ENCODE assay signal across 17 cellular contexts in genomic region chr3:12222765-12223485, GRCh38.
DNase-seq lines count a peak whose midpoint lies in the region; ATAC-seq and TF ChIP-seq lines count a peak whose summit lies in the region.
"Had no signal": no experiment of that assay in that cellular context is flagged by ENCODE, and none has a peak within 500 bp of the region (broad histone marks: within the 10 kb centered on the region; RNA-seq: fewer than 3 reads in every experiment).

No MANE protein-coding gene starts in this region.

- no peak for TF ChIP-seq POLR2A in vagina (IDR thresholded peaks at IDR 0.05)

- peaks cover 16% of the 10 kb centered on the region for H3K27me3 ChIP-seq in GM23248 (replicated peaks; ENCODE audit: insufficient read depth)
- no peaks in the 10 kb centered on the region for H3K27me3 ChIP-seq in PC-3 (ENCODE audit: low read length)
- no peaks in the 10 kb centered on the region for H3K27me3 ChIP-seq in skeletal muscle satellite cell (ENCODE audit: control insufficient read depth, insufficient read depth, low read length)
- H3K27me3 ChIP-seq in MG63, result no peaks in the 10 kb centered on the region
- H3K27me3 ChIP-seq in vagina, result no peaks in the 10 kb centered on the region
- H3K27me3 ChIP-seq: esophagus muscularis mucosa had no signal

- TSS peak; percentile 97 for BruUV-seq in PC-3 (replicated peaks; lab: Mats Ljungman, UMichigan)

- 31 to 33% methylated on average over 6 of the region's 6 CpGs for WGBS in GM23248 (ENCODE audit: low coverage in 1 of 2, low lambda C conversion rate in 2 of 2, missing lambda C conversion rate in 2 of 2), 2 experiments

- H3K27ac Mint-ChIP-seq in natural killer cell treated with Interleukin-12 subunit alpha and Interleukin-12 subunit beta and Interleukin-15 and Interleukin-18, amount 100 ng/mL, for 72 hours, result no peak overlapping the region
- H3K27ac Mint-ChIP-seq: stimulated activated naive CD8-positive, alpha-beta T cell treated with anti-CD3 and anti-CD28 coated beads, Interleukin-15, Interleukin-2, amounts not matched to agents 100 ng/mL and 50 ng/mL, for 24 hours had no signal

- in situ Hi-C loops in GM23248 (cut with MboI), result no loop called here

- H3K79me2 ChIP-seq in GM23248 (ENCODE audit: insufficient read depth), result no peaks in the 10 kb centered on the region
- H3K79me2 ChIP-seq in PC-3 (ENCODE audit: low read length), result no peaks in the 10 kb centered on the region

- H3K4me3 Mint-ChIP-seq in natural killer cell treated with Interleukin-12 subunit alpha and Interleukin-12 subunit beta and Interleukin-15 and Interleukin-18, amount 100 ng/mL, for 72 hours, result no peak overlapping the region
- H3K4me3 Mint-ChIP-seq: stimulated activated naive CD8-positive, alpha-beta T cell treated with anti-CD3 and anti-CD28 coated beads, Interleukin-15, Interleukin-2, amounts not matched to agents 100 ng/mL and 50 ng/mL, for 24 hours had no signal

- no peak for TF ChIP-seq CTCF in PC-3 (conservative IDR thresholded peaks at IDR 0.05; ENCODE audit: low read depth, low read length)
- no peak for TF ChIP-seq CTCF in fibroblast of mammary gland (conservative IDR thresholded peaks at IDR 0.05; ENCODE audit: control insufficient read depth, insufficient read depth, low read depth, low read length)
- no peak for TF ChIP-seq CTCF in vagina (IDR thresholded peaks at IDR 0.05)

- H3K36me3 ChIP-seq in GM23248 (ENCODE audit: low read depth) (no peaks in the 10 kb centered on the region), PC-3 (ENCODE audit: low read depth, low read length) (no peaks in the 10 kb centered on the region), skeletal muscle satellite cell (ENCODE audit: insufficient read depth, low read length) (no peaks in the 10 kb centered on the region), MG63 (no peaks in the 10 kb centered on the region), vagina (no peaks in the 10 kb centered on the region)
- H3K36me3 ChIP-seq: esophagus muscularis mucosa had no signal

- H3K9ac ChIP-seq in GM23248 (no peak overlapping the region), PC-3 (ENCODE audit: low read length) (peak overlapping the region; percentile 37), skeletal muscle satellite cell (ENCODE audit: low read depth, low read length) (no peak overlapping the region)

- H3K9me2 ChIP-seq in GM23248 (ENCODE audit: insufficient read depth) (no peaks in the 10 kb centered on the region), PC-3 (replicated peaks; ENCODE audit: low read length) (no peaks in the 10 kb centered on the region)

- DNase-seq in GM23248, result peak; percentile 84
- peak; percentile 93 for DNase-seq in PC-3
- peak; percentile 92 for DNase-seq in fibroblast of mammary gland (ENCODE audit: low read depth)
- no peak for DNase-seq in MG63
- no peak for DNase-seq in vagina (ENCODE audit: extremely low spot score in 2 of 2)
- DNase-seq in natural killer cell treated with Interleukin-12 subunit alpha and Interleukin-12 subunit beta and Interleukin-15 and Interleukin-18, amount 100 ng/mL, for 72 hours (ENCODE audit: low spot score), result no peak
- DNase-seq: activated CD4-positive, alpha-beta T cell treated with anti-CD3 and anti-CD28 coated beads for 4 hours; caudate nucleus; DMS 273 treated with DMSO at 0.1 percent for 48 hours; left cardiac atrium; NCI-H1048; NCI-H524 treated with DMSO at 0.1 percent for 48 hours; stimulated activated CD4-positive, alpha-beta T cell treated with anti-CD3 and anti-CD28 coated beads, Interleukin-2, amount 100 ng/mL, for 48 hours had no signal

- H4K20me1 ChIP-seq in GM23248 (ENCODE audit: insufficient read depth) (no peaks in the 10 kb centered on the region), PC-3 (ENCODE audit: low read length) (no peaks in the 10 kb centered on the region)

- intact Hi-C loops in PC-3 (cut with micrococcal nuclease), result loop anchor here (1.0 kb wide), 2 partner anchors 29 to 64 kb away; no protein-coding TSS in a partner anchor
- intact Hi-C loops in vagina (cut with DNase I), result no loop called here

- peak; percentile 84 for ATAC-seq in PC-3
- ATAC-seq in GM21390 (IDR thresholded peaks at IDR 0.05; ENCODE audit: unreplicated experiment), result no peak
- no peak for ATAC-seq in natural killer cell treated with Interleukin-12 subunit alpha and Interleukin-12 subunit beta and Interleukin-15 and Interleukin-18, amount 100 ng/mL, for 72 hours

- H3K4me3 ChIP-seq in GM23248 (no peak overlapping the region), PC-3 (ENCODE audit: low read length) (0 out of 2 replicates have a peak overlapping the region, but pooled peaks have one; percentile 7), fibroblast of mammary gland (ENCODE audit: control insufficient read depth, low read depth, low read length) (no peak overlapping the region), skeletal muscle satellite cell (ENCODE audit: low read length) (no peak overlapping the region), MG63 (no peak overlapping the region), vagina (no peak overlapping the region)
- H3K4me3 ChIP-seq: esophagus muscularis mucosa had no signal

- H3K4me1 ChIP-seq in GM23248 (ENCODE audit: insufficient read depth) (peaks cover 16% of the 10 kb centered on the region), PC-3 (ENCODE audit: insufficient read depth, low read length) (peaks cover 48% of the 10 kb centered on the region), skeletal muscle satellite cell (ENCODE audit: control insufficient read depth, insufficient read depth, low read length) (peaks cover 39% of the 10 kb centered on the region), vagina (peaks cover 10% of the 10 kb centered on the region)
- H3K4me1 ChIP-seq: esophagus muscularis mucosa had no signal

- CTCF ChIA-PET in PC-3 (lab: Charles Lee), result no interaction called here

- no peaks in the 10 kb centered on the region for H3K9me3 Mint-ChIP-seq in natural killer cell treated with Interleukin-12 subunit alpha and Interleukin-12 subunit beta and Interleukin-15 and Interleukin-18, amount 100 ng/mL, for 72 hours

- peaks cover 6% of the 10 kb centered on the region for H3K36me3 Mint-ChIP-seq in natural killer cell treated with Interleukin-12 subunit alpha and Interleukin-12 subunit beta and Interleukin-15 and Interleukin-18, amount 100 ng/mL, for 72 hours

- H3K4me2 ChIP-seq in GM23248 (ENCODE audit: unreplicated experiment) (peak overlapping the region; percentile 22), PC-3 (ENCODE audit: low read length) (peak overlapping the region; percentile 67), skeletal muscle satellite cell (ENCODE audit: low read length) (peak overlapping the region; percentile 62)

- H3F3A ChIP-seq in GM23248 (ENCODE audit: insufficient read depth), result peaks cover 26% of the 10 kb centered on the region
- H3F3A ChIP-seq in PC-3 (ENCODE audit: low read length, unreplicated experiment), result peaks cover 4% of the 10 kb centered on the region

- no peak overlapping the region for H3K27ac ChIP-seq in GM23248
- peak overlapping the region; percentile 85 for H3K27ac ChIP-seq in PC-3 (ENCODE audit: low read length)
- no peak overlapping the region for H3K27ac ChIP-seq in vagina
- H3K27ac ChIP-seq: esophagus muscularis mucosa had no signal

- H3K9me3 ChIP-seq in GM23248 (ENCODE audit: low read depth) (no peaks in the 10 kb centered on the region), PC-3 (ENCODE audit: low read length) (0 out of 2 replicates have a peak, but pooled peaks cover 8% of the 10 kb centered on the region), skeletal muscle satellite cell (replicated peaks; ENCODE audit: low read length) (no peaks in the 10 kb centered on the region), MG63 (no peaks in the 10 kb centered on the region), vagina (peaks cover 8% of the 10 kb centered on the region)

- H2AFZ ChIP-seq in GM23248, result no peak overlapping the region
- peak overlapping the region; percentile 37 for H2AFZ ChIP-seq in PC-3 (ENCODE audit: low read length)

- H3K4me1 Mint-ChIP-seq in natural killer cell treated with Interleukin-12 subunit alpha and Interleukin-12 subunit beta and Interleukin-15 and Interleukin-18, amount 100 ng/mL, for 72 hours (ENCODE audit: low read depth in 2 of 2), result no peaks in the 10 kb centered on the region

- peaks cover 7 to 32% of the 10 kb centered on the region in 2 donors for H3K27me3 Mint-ChIP-seq in natural killer cell treated with Interleukin-12 subunit alpha and Interleukin-12 subunit beta and Interleukin-15 and Interleukin-18, amount 100 ng/mL, for 72 hours

- POLR2A ChIA-PET in PC-3 (lab: Charles Lee; ENCODE audit: unreplicated experiment), result interaction anchor here (0.6 kb wide), 1 partner anchor 45 kb away, joined by 3 read pairs; no protein-coding TSS in a partner anchor

Comparison
In these comparisons a context has a peak if more than half of its experiments do, and no peak if none do; other contexts are left out.
1. DNase-seq: peak in GM23248 (single experiment), PC-3 (single experiment) and fibroblast of mammary gland (single experiment); none in MG63 (single experiment), vagina (0 of 2) and natural killer cell treated with Interleukin-12 subunit alpha and Interleukin-12 subunit beta and Interleukin-15 and Interleukin-18, amount 100 ng/mL, for 72 hours (single experiment).
2. Peak in every context shown above with its lines, with median percentiles within 50 percentile points of each other: H3K4me2 ChIP-seq.